ENCODE assay signal across 8 cellular contexts in genomic region chr11:95066721-95067041, GRCh38.
A peak's percentile ranks its signal among the peaks of the same experiment; 100 is the strongest.
DNase-seq lines count a peak whose midpoint lies in the region; ATAC-seq and TF ChIP-seq lines count a peak whose summit lies in the region.

A gene with protein sequence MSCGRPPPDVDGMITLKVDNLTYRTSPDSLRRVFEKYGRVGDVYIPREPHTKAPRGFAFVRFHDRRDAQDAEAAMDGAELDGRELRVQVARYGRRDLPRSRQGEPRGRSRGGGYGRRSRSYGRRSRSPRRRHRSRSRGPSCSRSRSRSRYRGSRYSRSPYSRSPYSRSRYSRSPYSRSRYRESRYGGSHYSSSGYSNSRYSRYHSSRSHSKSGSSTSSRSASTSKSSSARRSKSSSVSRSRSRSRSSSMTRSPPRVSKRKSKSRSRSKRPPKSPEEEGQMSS (plus strand): TSS chr11:95066919. CDS start chr11:95067227, 308 bp downstream.

- H3K4me1 Mint-ChIP-seq in activated naive CD4-positive, alpha-beta T cell treated with anti-CD3 and anti-CD28 coated beads, Interleukin-2, amount 10 ng/mL, durations not matched to agents 7 days and 5 days: peaks cover 24% of the 10 kb centered on the region
- peaks cover 27% of the 10 kb centered on the region for H3K4me1 Mint-ChIP-seq in nephron

- peak within 1 kb of the TSS; percentile 97 for H3K27ac Mint-ChIP-seq in activated naive CD4-positive, alpha-beta T cell treated with anti-CD3 and anti-CD28 coated beads, Interleukin-2, amount 10 ng/mL, durations not matched to agents 7 days and 5 days
- peak within 1 kb of the TSS; percentile 99 to 100 (median 100) for H3K27ac Mint-ChIP-seq in nephron

- peaks cover 17% of the 10 kb centered on the region for H3K36me3 Mint-ChIP-seq in activated naive CD4-positive, alpha-beta T cell treated with anti-CD3 and anti-CD28 coated beads, Interleukin-2, amount 10 ng/mL, durations not matched to agents 7 days and 5 days
- H3K36me3 Mint-ChIP-seq in nephron (ENCODE audit: low read depth): peaks cover 11% of the 10 kb centered on the region

- TF ChIP-seq CTCF in RWPE2 (IDR thresholded peaks at IDR 0.05; ENCODE audit: poor library complexity, severe bottlenecking) (no peak), nephron (IDR thresholded peaks at IDR 0.05; ENCODE audit: unreplicated experiment in 3 of 3) (no peak)

- H3K27me3 ChIP-seq in RWPE2 (ENCODE audit: insufficient read depth, poor library complexity, severe bottlenecking): no peaks in the 10 kb centered on the region

- H3K9me3 Mint-ChIP-seq in activated naive CD4-positive, alpha-beta T cell treated with anti-CD3 and anti-CD28 coated beads, Interleukin-2, amount 10 ng/mL, durations not matched to agents 7 days and 5 days: no peaks in the 10 kb centered on the region
- no peaks in the 10 kb centered on the region for H3K9me3 Mint-ChIP-seq in nephron

- peak within 1 kb of the TSS; percentile 89 for H3K4me3 Mint-ChIP-seq in activated naive CD4-positive, alpha-beta T cell treated with anti-CD3 and anti-CD28 coated beads, Interleukin-2, amount 10 ng/mL, durations not matched to agents 7 days and 5 days
- H3K4me3 Mint-ChIP-seq in nephron: peak within 1 kb of the TSS; percentile 95 to 99 (median 99)

- peaks cover 6% of the 10 kb centered on the region for H3K27me3 Mint-ChIP-seq in activated naive CD4-positive, alpha-beta T cell treated with anti-CD3 and anti-CD28 coated beads, Interleukin-2, amount 10 ng/mL, durations not matched to agents 7 days and 5 days
- no peaks in the 10 kb centered on the region for H3K27me3 Mint-ChIP-seq in nephron (ENCODE audit: low read depth)

- H3K4me3 ChIP-seq in RWPE2 (ENCODE audit: severe bottlenecking): peak within 1 kb of the TSS; percentile 57

- H3K9me3 ChIP-seq in RWPE2 (ENCODE audit: severe bottlenecking): no peaks in the 10 kb centered on the region

- peak; percentile 39 for ATAC-seq in HG03095 (IDR thresholded peaks at IDR 0.05; ENCODE audit: unreplicated experiment)
- ATAC-seq in RWPE2 (ENCODE audit: low read depth): peak; percentile 52

- peaks cover 28% of the 10 kb centered on the region for H3K4me1 ChIP-seq in RWPE2 (ENCODE audit: insufficient read depth, poor library complexity, severe bottlenecking)

- H3K27ac ChIP-seq in RWPE2 (ENCODE audit: poor library complexity, severe bottlenecking): peak within 1 kb of the TSS; percentile 69
- H3K27ac ChIP-seq in epithelial cell of prostate: peak within 1 kb of the TSS; percentile 93

- peaks cover 14% of the 10 kb centered on the region for H3K36me3 ChIP-seq in RWPE2 (ENCODE audit: low read depth)

- CTCF ChIA-PET in activated naive CD4-positive, alpha-beta T cell treated with anti-CD3 and anti-CD28 coated beads, Interleukin-2, amount 10 ng/mL, durations not matched to agents 7 days and 5 days (lab: Charles Lee): interaction anchor here (0.8 to 10.1 kb wide), 10 partner anchors 9 to 689 kb away, joined by 3 to 143 read pairs (median 7); partner anchors contain the start of genes CWC15, ENDOD1 and KDM4D

- DNase-seq in activated naive CD4-positive, alpha-beta T cell treated with anti-CD3 and anti-CD28 coated beads, Interleukin-2, amount 10 ng/mL, durations not matched to agents 7 days and 5 days: no peak
- DNase-seq in activated naive CD4-positive, alpha-beta T cell (lab: John Stamatoyannopoulos, UW): no peak
- DNase-seq in RWPE2 (ENCODE audit: low spot score) (no peak), epithelial cell of prostate (ENCODE audit: low read depth, low spot score) (no peak), SKM-1 treated with dmso at 0.1 percent for 144 hours (lab: John Stamatoyannopoulos, UW; ENCODE audit: unreplicated experiment) (no peak), NCI-H2227 (lab: John Stamatoyannopoulos, UW; ENCODE audit: unreplicated experiment) (no peak)
